In the genomic region with DNA sequence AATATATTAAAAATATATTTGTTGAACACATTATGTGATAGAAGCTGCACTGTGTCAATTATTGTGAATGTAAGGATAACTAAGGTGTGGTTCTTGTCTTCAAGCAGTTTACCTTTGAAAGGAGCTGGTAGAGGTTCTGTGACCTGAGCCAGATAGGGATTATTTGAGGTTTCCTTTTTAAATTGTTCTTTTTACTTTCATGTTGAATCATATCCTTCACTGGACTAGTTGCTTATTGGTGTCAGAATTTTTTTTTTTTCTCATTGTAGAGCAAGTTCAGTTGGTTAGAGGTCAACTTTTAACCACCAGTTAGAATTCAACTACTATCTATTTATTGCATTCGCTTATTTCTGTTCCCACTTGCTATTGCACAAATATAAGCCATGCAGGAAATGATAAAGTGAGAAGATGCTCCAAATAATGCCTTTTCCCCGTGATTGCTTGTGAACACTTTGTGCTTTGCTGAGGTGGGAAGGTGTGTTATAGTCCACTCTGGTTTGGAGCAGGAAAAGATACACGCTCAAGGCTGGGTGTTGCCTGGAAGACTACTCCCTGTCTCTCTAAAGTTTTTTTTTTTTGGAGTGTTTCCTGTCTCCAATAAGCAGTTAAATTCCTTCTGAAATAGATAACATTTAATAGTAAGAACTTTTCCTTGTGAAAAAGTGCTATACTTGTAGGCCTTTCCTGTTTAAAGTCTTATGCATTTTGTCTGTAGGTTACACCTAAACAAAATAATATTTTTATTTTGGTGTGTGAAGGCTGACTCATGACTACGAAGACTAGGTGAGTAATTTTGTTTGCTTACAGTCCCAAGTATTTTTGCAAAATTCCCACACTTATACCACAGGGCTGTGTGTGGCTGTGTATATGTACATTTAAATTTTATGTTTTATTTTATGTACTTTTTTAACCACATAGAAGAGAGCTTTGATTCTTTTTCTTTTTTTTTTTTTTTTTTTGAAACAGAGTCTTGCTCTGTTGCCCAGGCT, we compare ENCODE assay signal across 15 cellular contexts.
DNase-seq lines count a peak whose midpoint lies in the region; ATAC-seq and TF ChIP-seq lines count a peak whose summit lies in the region.
"Had no signal": no experiment of that assay in that cellular context is flagged by ENCODE, and none has a peak within 500 bp of the region (broad histone marks: within the 10 kb centered on the region; RNA-seq: fewer than 3 reads in every experiment).

No MANE protein-coding gene starts in this region.

- no peaks in the 10 kb centered on the region for H3K9me3 ChIP-seq in left ventricle myocardium inferior (replicated peaks)
- H3K9me3 ChIP-seq: prostate gland had no signal

- H3K4me3 ChIP-seq in left ventricle myocardium inferior, result no peak overlapping the region
- H3K4me3 ChIP-seq: prostate gland had no signal

- DNase-seq in foreskin keratinocyte (peak in 1 of 2 donors; percentile 26), left ventricle myocardium inferior (no peak), NCI-H146 (lab: John Stamatoyannopoulos, UW) (no peak), NCI-H2227 treated with DMSO at 0.1 percent for 48 hours (lab: John Stamatoyannopoulos, UW) (no peak)
- DNase-seq: activated CD8-positive, alpha-beta memory T cell treated with anti-CD3 and anti-CD28 coated beads for 24 hours; COR-L47; midbrain; NCI-H1048; stimulated activated CD4-positive, alpha-beta T cell treated with anti-CD3 and anti-CD28 coated beads, Interleukin-4, amount 100 ng/mL, for 4 hours; T-cell had no signal

- H3K27ac ChIP-seq in foreskin keratinocyte (no peak overlapping the region), left ventricle myocardium inferior (replicated peaks) (no peak overlapping the region)
- H3K27ac ChIP-seq: HL-60, prostate gland had no signal

- no peak for TF ChIP-seq CTCF in foreskin keratinocyte (conservative IDR thresholded peaks at IDR 0.05)
- TF ChIP-seq CTCF in left ventricle myocardium inferior (IDR thresholded peaks at IDR 0.05; ENCODE audit: borderline replicate concordance), result no peak

- intact Hi-C loops in left ventricle myocardium inferior (cut with micrococcal nuclease), result no loop called here

- H3K27me3 ChIP-seq in foreskin keratinocyte (peaks cover 5% of the 10 kb centered on the region), left ventricle myocardium inferior (ENCODE audit: low read depth) (no peaks in the 10 kb centered on the region)

- no peaks in the 10 kb centered on the region for H3K4me1 ChIP-seq in foreskin keratinocyte
- peaks cover 18% of the 10 kb centered on the region for H3K4me1 ChIP-seq in left ventricle myocardium inferior
- H3K4me1 ChIP-seq: prostate gland had no signal

- ATAC-seq in GM19035 (IDR thresholded peaks at IDR 0.05; ENCODE audit: unreplicated experiment) (peak; percentile 76), GM21786 (IDR thresholded peaks at IDR 0.05; ENCODE audit: unreplicated experiment) (peak; percentile 80), HG03280 (IDR thresholded peaks at IDR 0.05; ENCODE audit: unreplicated experiment) (peak; percentile 65), foreskin keratinocyte (peak; percentile 57)
- ATAC-seq: T-cell had no signal

- no peaks in the 10 kb centered on the region for H3K36me3 ChIP-seq in left ventricle myocardium inferior
- H3K36me3 ChIP-seq: prostate gland had no signal
